In the genomic region with DNA sequence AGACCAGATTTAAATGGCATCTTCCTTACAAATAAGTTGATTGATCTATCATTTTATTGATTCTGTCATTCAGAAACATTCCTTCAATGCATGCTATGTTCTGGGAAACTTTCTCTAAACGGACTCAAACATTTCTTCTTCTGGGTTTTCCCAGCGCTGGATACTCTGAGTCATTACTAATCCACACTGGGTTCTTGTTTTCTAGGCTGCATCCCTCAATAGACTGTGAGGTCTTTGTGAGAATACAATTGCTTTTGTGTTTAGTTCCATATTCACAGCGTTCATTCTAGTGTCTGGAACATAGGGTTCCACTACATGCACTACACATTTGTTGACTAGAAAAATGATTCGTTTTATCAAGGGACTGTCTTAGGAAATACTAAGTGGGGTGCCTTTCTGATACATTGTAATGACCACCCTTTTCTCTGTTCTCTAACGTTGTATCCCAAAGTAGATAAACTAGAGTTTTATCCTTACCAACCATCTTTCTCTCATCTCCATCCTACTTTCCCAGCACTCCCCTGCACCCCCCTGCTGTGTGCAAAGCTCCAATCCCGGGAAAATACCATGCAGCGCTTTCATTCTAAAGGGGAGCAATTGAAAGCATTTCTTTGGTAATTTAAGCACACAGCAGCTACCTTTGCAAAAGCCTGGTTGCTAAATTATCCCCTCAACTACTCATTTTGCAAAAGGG, we compare ENCODE assay signal across 2 cellular contexts.
TF ChIP-seq lines count a peak whose summit lies in the region.

No MANE protein-coding gene starts in this region.

TF ChIP-seq in GM23338, 12 proteins besides CTCF, POLR2A, EP300 and RAD21 (continues in another document):
- TF ChIP-seq POLR2AphosphoS5 (IDR thresholded peaks at IDR 0.05; ENCODE audit: low read depth) (no peak), CREB1 (CRISPR knock-in tag; IDR thresholded peaks at IDR 0.05; ENCODE audit: low read depth) (no peak), JUNB (IDR thresholded peaks at IDR 0.05; ENCODE audit: unreplicated experiment) (no peak), EZH2phosphoT487 (IDR thresholded peaks at IDR 0.05; ENCODE audit: unreplicated experiment) (no peak), EZH2 (IDR thresholded peaks at IDR 0.05; ENCODE audit: low read depth, unreplicated experiment) (no peak), ZNF331 (CRISPR knock-in tag; IDR thresholded peaks at IDR 0.05; ENCODE audit: low read depth) (no peak), NANOG (IDR thresholded peaks at IDR 0.05; ENCODE audit: borderline replicate concordance) (no peak), STAT1 (IDR thresholded peaks at IDR 0.05; ENCODE audit: unreplicated experiment) (no peak), ZNF114 (CRISPR knock-in tag; IDR thresholded peaks at IDR 0.05) (no peak)
- TF ChIP-seq, protein P1, sequence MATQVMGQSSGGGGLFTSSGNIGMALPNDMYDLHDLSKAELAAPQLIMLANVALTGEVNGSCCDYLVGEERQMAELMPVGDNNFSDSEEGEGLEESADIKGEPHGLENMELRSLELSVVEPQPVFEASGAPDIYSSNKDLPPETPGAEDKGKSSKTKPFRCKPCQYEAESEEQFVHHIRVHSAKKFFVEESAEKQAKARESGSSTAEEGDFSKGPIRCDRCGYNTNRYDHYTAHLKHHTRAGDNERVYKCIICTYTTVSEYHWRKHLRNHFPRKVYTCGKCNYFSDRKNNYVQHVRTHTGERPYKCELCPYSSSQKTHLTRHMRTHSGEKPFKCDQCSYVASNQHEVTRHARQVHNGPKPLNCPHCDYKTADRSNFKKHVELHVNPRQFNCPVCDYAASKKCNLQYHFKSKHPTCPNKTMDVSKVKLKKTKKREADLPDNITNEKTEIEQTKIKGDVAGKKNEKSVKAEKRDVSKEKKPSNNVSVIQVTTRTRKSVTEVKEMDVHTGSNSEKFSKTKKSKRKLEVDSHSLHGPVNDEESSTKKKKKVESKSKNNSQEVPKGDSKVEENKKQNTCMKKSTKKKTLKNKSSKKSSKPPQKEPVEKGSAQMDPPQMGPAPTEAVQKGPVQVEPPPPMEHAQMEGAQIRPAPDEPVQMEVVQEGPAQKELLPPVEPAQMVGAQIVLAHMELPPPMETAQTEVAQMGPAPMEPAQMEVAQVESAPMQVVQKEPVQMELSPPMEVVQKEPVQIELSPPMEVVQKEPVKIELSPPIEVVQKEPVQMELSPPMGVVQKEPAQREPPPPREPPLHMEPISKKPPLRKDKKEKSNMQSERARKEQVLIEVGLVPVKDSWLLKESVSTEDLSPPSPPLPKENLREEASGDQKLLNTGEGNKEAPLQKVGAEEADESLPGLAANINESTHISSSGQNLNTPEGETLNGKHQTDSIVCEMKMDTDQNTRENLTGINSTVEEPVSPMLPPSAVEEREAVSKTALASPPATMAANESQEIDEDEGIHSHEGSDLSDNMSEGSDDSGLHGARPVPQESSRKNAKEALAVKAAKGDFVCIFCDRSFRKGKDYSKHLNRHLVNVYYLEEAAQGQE (IDR thresholded peaks at IDR 0.05; ENCODE audit: unreplicated experiment): no peak
- TF ChIP-seq, protein P2, sequence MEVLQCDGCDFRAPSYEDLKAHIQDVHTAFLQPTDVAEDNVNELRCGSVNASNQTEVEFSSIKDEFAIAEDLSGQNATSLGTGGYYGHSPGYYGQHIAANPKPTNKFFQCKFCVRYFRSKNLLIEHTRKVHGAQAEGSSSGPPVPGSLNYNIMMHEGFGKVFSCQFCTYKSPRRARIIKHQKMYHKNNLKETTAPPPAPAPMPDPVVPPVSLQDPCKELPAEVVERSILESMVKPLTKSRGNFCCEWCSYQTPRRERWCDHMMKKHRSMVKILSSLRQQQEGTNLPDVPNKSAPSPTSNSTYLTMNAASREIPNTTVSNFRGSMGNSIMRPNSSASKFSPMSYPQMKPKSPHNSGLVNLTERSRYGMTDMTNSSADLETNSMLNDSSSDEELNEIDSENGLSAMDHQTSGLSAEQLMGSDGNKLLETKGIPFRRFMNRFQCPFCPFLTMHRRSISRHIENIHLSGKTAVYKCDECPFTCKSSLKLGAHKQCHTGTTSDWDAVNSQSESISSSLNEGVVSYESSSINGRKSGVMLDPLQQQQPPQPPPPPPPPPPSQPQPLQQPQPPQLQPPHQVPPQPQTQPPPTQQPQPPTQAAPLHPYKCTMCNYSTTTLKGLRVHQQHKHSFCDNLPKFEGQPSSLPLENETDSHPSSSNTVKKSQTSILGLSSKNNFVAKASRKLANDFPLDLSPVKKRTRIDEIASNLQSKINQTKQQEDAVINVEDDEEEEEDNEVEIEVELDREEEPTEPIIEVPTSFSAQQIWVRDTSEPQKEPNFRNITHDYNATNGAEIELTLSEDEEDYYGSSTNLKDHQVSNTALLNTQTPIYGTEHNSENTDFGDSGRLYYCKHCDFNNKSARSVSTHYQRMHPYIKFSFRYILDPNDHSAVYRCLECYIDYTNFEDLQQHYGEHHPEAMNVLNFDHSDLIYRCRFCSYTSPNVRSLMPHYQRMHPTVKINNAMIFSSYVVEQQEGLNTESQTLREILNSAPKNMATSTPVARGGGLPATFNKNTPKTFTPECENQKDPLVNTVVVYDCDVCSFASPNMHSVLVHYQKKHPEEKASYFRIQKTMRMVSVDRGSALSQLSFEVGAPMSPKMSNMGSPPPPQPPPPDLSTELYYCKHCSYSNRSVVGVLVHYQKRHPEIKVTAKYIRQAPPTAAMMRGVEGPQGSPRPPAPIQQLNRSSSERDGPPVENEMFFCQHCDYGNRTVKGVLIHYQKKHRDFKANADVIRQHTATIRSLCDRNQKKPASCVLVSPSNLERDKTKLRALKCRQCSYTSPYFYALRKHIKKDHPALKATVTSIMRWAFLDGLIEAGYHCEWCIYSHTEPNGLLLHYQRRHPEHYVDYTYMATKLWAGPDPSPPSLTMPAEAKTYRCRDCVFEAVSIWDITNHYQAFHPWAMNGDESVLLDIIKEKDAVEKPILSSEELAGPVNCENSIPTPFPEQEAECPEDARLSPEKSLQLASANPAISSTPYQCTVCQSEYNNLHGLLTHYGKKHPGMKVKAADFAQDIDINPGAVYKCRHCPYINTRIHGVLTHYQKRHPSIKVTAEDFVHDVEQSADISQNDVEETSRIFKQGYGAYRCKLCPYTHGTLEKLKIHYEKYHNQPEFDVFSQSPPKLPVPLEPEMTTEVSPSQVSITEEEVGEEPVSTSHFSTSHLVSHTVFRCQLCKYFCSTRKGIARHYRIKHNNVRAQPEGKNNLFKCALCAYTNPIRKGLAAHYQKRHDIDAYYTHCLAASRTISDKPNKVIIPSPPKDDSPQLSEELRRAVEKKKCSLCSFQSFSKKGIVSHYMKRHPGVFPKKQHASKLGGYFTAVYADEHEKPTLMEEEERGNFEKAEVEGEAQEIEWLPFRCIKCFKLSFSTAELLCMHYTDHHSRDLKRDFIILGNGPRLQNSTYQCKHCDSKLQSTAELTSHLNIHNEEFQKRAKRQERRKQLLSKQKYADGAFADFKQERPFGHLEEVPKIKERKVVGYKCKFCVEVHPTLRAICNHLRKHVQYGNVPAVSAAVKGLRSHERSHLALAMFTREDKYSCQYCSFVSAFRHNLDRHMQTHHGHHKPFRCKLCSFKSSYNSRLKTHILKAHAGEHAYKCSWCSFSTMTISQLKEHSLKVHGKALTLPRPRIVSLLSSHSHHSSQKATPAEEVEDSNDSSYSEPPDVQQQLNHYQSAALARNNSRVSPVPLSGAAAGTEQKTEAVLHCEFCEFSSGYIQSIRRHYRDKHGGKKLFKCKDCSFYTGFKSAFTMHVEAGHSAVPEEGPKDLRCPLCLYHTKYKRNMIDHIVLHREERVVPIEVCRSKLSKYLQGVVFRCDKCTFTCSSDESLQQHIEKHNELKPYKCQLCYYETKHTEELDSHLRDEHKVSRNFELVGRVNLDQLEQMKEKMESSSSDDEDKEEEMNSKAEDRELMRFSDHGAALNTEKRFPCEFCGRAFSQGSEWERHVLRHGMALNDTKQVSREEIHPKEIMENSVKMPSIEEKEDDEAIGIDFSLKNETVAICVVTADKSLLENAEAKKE (CRISPR knock-in tag; IDR thresholded peaks at IDR 0.05): no peak

TF ChIP-seq in WTC11, 78 proteins besides CTCF, POLR2A, EP300 and RAD21:
- TF ChIP-seq ZNF416 (CRISPR knock-in tag; IDR thresholded peaks at IDR 0.05): no peak
- TF ChIP-seq, protein P3, sequence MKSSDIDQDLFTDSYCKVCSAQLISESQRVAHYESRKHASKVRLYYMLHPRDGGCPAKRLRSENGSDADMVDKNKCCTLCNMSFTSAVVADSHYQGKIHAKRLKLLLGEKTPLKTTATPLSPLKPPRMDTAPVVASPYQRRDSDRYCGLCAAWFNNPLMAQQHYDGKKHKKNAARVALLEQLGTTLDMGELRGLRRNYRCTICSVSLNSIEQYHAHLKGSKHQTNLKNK (CRISPR knock-in tag; IDR thresholded peaks at IDR 0.05): peak; percentile 28; the same call in 1 of the 2 replicates
